Comparison of ENCODE assay signal across 8 cellular contexts in genomic region chr2:95122197-95122551, GRCh38. TPM values are rescaled to one million over a fixed set of nuclear protein-coding genes. Genes with fewer than 3 reads are reported as not detected.
A peak's percentile ranks its signal among the peaks of the same experiment; 100 is the strongest.
DNase-seq lines count a peak whose midpoint lies in the region; ATAC-seq and TF ChIP-seq lines count a peak whose summit lies in the region.

No MANE protein-coding gene starts in this region.

- peaks cover under 1% of the 10 kb centered on the region for H3K27me3 Mint-ChIP-seq in CD4-positive, CD25-positive, alpha-beta regulatory T cell
- peaks cover 18% of the 10 kb centered on the region for H3K27me3 Mint-ChIP-seq in endothelial cell (ENCODE audit: unreplicated experiment)
- no peaks in the 10 kb centered on the region for H3K27me3 Mint-ChIP-seq in osteocyte (ENCODE audit: unreplicated experiment)

- no peak for DNase-seq in CD4-positive, CD25-positive, alpha-beta regulatory T cell
- DNase-seq in MG63 (no peak), endothelial cell (ENCODE audit: low spot score) (no peak), osteocyte (ENCODE audit: extremely low spot score, unreplicated experiment) (no peak), NOMO-1 treated with DMSO at 0.1 percent for 48 hours (lab: John Stamatoyannopoulos, UW; ENCODE audit: unreplicated experiment) (no peak), SHP77 treated with DMSO at 0.1 percent for 48 hours (lab: John Stamatoyannopoulos, UW) (no peak)
- DNase-seq in stimulated activated CD4-positive, alpha-beta T cell treated with anti-CD3 and anti-CD28 coated beads, Interleukin-4, amount 100 ng/mL, for 24 hours, result no peak

- H3K9me3 Mint-ChIP-seq in CD4-positive, CD25-positive, alpha-beta regulatory T cell, result peaks cover 0 to 1% (median 0%) of the 10 kb centered on the region in 7 donors
- H3K9me3 Mint-ChIP-seq in endothelial cell (ENCODE audit: unreplicated experiment), result no peaks in the 10 kb centered on the region
- no peaks in the 10 kb centered on the region for H3K9me3 Mint-ChIP-seq in osteocyte (ENCODE audit: unreplicated experiment)

- peaks cover 2% of the 10 kb centered on the region for H3K36me3 Mint-ChIP-seq in CD4-positive, CD25-positive, alpha-beta regulatory T cell
- H3K36me3 Mint-ChIP-seq in endothelial cell (ENCODE audit: low read depth, unreplicated experiment), result peaks cover 9% of the 10 kb centered on the region
- peaks cover 7% of the 10 kb centered on the region for H3K36me3 Mint-ChIP-seq in osteocyte (ENCODE audit: unreplicated experiment)

- H3K4me1 ChIP-seq in CD4-positive, CD25-positive, alpha-beta regulatory T cell (ENCODE audit: control insufficient read depth, insufficient read depth, low read length, poor library complexity, severe bottlenecking), result peaks cover 31% of the 10 kb centered on the region

- H3K4me3 Mint-ChIP-seq in CD4-positive, CD25-positive, alpha-beta regulatory T cell, result peak overlapping the region; percentile 94 to 100 (median 96)
- H3K4me3 Mint-ChIP-seq in endothelial cell (ENCODE audit: unreplicated experiment), result peak overlapping the region; percentile 98
- H3K4me3 Mint-ChIP-seq in osteocyte (ENCODE audit: unreplicated experiment), result peak overlapping the region; percentile 95

- H3K9me3 ChIP-seq in CD4-positive, CD25-positive, alpha-beta regulatory T cell (ENCODE audit: control insufficient read depth in 2 of 2, low read length in 2 of 2), result no peaks in the 10 kb centered on the region
- H3K9me3 ChIP-seq in MG63, result no peaks in the 10 kb centered on the region

- peak overlapping the region; percentile 86 for H3K4me3 ChIP-seq in CD4-positive, CD25-positive, alpha-beta regulatory T cell (ENCODE audit: low read depth, low read length)
- H3K4me3 ChIP-seq in MG63, result peak overlapping the region; percentile 98

- peak overlapping the region; percentile 33 to 89 (median 82) for H3K27ac Mint-ChIP-seq in CD4-positive, CD25-positive, alpha-beta regulatory T cell
- H3K27ac Mint-ChIP-seq in endothelial cell (ENCODE audit: unreplicated experiment) (peak overlapping the region; percentile 74), osteocyte (ENCODE audit: unreplicated experiment) (peak overlapping the region; percentile 93)

- no peaks in the 10 kb centered on the region for H3K27me3 ChIP-seq in CD4-positive, CD25-positive, alpha-beta regulatory T cell (ENCODE audit: control insufficient read depth, insufficient read depth, low read length)
- H3K27me3 ChIP-seq in MG63, result no peaks in the 10 kb centered on the region

- TF ChIP-seq CTCF in endothelial cell (IDR thresholded peaks at IDR 0.05; ENCODE audit: unreplicated experiment), result no peak
- no peak for TF ChIP-seq CTCF in osteocyte (IDR thresholded peaks at IDR 0.05)

- H3K4me1 Mint-ChIP-seq in CD4-positive, CD25-positive, alpha-beta regulatory T cell, result peaks cover 30 to 49% (median 38%) of the 10 kb centered on the region in 4 donors
- H3K4me1 Mint-ChIP-seq in endothelial cell (ENCODE audit: unreplicated experiment), result peaks cover 14% of the 10 kb centered on the region
- peaks cover 32% of the 10 kb centered on the region for H3K4me1 Mint-ChIP-seq in osteocyte (ENCODE audit: unreplicated experiment)

- peak overlapping the region; percentile 76 for H3K27ac ChIP-seq in CD4-positive, CD25-positive, alpha-beta regulatory T cell (ENCODE audit: insufficient read depth, low read length, poor library complexity, severe bottlenecking)

- H3K36me3 ChIP-seq in CD4-positive, CD25-positive, alpha-beta regulatory T cell (ENCODE audit: control insufficient read depth, insufficient read depth, low read length), result peaks cover 8% of the 10 kb centered on the region
- H3K36me3 ChIP-seq in MG63, result peaks cover 12% of the 10 kb centered on the region

- ATAC-seq in CD4-positive, CD25-positive, alpha-beta regulatory T cell (ENCODE audit: low read depth in 2 of 2), result no peak
- peak; percentile 2 for ATAC-seq in GM21529 (IDR thresholded peaks at IDR 0.05; ENCODE audit: unreplicated experiment)

RNA-seq across cellular contexts. Expression of gene MRPS5, which starts 0.6 kb away (rescaled TPM):
- 31.2 TPM for total RNA-seq in CD4-positive, CD25-positive, alpha-beta regulatory T cell
- polyA plus RNA-seq in CD4-positive, CD25-positive, alpha-beta regulatory T cell, result 10 to 100 TPM; 36.6 to 46.4 (median 43.0) TPM
- total RNA-seq in MG63 (2014; rRNA removed; shearing (Covaris generic); ENCODE audit: low replicate concordance), result 66.2 and 71.0 TPM in 2 replicates
- total RNA-seq in endothelial cell (ENCODE audit: unreplicated experiment) (47.5 TPM), osteocyte (43.3 and 44.8 TPM in 2 replicates)

RNA-seq across cellular contexts. Expression of gene ZNF514, which starts 37.5 kb away (rescaled TPM):
- 11.4 TPM for total RNA-seq in CD4-positive, CD25-positive, alpha-beta regulatory T cell
- polyA plus RNA-seq in CD4-positive, CD25-positive, alpha-beta regulatory T cell, result 10 to 100 TPM in 3 of 4 donors, 1 to 10 TPM in 1; 8.9 to 12.9 (median 11.7) TPM
- total RNA-seq in MG63 (2014; rRNA removed; shearing (Covaris generic); ENCODE audit: low replicate concordance), result 5.0 and 7.1 TPM in 2 replicates
- 16.2 TPM for total RNA-seq in endothelial cell (ENCODE audit: unreplicated experiment)
- 14.3 and 19.0 TPM in 2 replicates for total RNA-seq in osteocyte

RNA-seq across cellular contexts. Expression of gene ZNF2, which starts 43.4 kb away (rescaled TPM):
- 1.8 TPM for total RNA-seq in CD4-positive, CD25-positive, alpha-beta regulatory T cell
- 1 to 10 TPM; 2.4 to 4.6 (median 3.6) TPM for polyA plus RNA-seq in CD4-positive, CD25-positive, alpha-beta regulatory T cell
- total RNA-seq in MG63 (2014; rRNA removed; shearing (Covaris generic); ENCODE audit: low replicate concordance), result 3.3 and 4.2 TPM in 2 replicates
- 5.3 TPM for total RNA-seq in endothelial cell (ENCODE audit: unreplicated experiment)
- total RNA-seq in osteocyte, result 5.5 and 5.8 TPM in 2 replicates
